ENCODE assay signal across 8 cellular contexts in the genomic region with DNA sequence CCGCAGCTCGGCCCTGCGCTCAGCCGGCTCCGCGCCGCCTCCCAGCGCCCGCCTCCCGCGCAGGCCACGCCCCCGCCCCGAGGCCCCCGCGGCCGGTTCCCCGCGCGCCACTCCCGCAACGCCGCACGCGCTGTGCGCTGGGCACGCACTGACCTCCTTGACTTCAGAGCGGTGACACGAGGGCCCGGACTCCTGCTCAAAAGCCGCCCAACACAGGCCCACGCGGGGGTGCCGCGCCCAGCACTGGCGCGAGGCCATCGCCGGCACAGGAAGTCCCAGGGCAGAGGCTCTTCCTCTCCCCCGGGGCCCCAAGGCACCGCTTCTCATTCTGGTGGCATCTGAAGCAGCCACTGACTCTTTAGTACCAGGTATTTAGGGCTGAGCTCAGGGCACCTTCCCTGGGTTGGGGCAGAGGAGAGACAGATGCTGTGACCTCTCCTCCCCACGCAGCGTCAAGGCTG.
DNase-seq lines count a peak whose midpoint lies in the region; ATAC-seq and TF ChIP-seq lines count a peak whose summit lies in the region.

No MANE protein-coding gene starts in this region.

- no peaks in the 10 kb centered on the region for H3K9me3 ChIP-seq in RWPE2 (ENCODE audit: severe bottlenecking)

- H3K4me3 ChIP-seq in RWPE2 (ENCODE audit: severe bottlenecking): peak overlapping the region; percentile 57

- no peaks in the 10 kb centered on the region for H3K27me3 ChIP-seq in RWPE2 (ENCODE audit: insufficient read depth, poor library complexity, severe bottlenecking)

- peaks cover 22% of the 10 kb centered on the region for H3K4me1 ChIP-seq in RWPE2 (ENCODE audit: insufficient read depth, poor library complexity, severe bottlenecking)

- H3K36me3 ChIP-seq in RWPE2 (ENCODE audit: low read depth): peaks cover 1% of the 10 kb centered on the region; the same call in 1 of the 2 replicates

- ATAC-seq in GM18868 (IDR thresholded peaks at IDR 0.05; ENCODE audit: unreplicated experiment): peak; percentile 47
- peak; percentile 34 for ATAC-seq in HG03196 (IDR thresholded peaks at IDR 0.05; ENCODE audit: unreplicated experiment)
- no peak; the same call in 2 of the 3 replicates for ATAC-seq in RWPE2 (ENCODE audit: low read depth)

- intact Hi-C loops in head of caudate nucleus (cut with DNase I): loop anchor here (1.0 kb wide), 1 partner anchor 33 kb away; no protein-coding TSS in a partner anchor

- peak overlapping the region; percentile 98 for H3K27ac ChIP-seq in RWPE2 (ENCODE audit: poor library complexity, severe bottlenecking)

- TF ChIP-seq CTCF in RWPE2 (IDR thresholded peaks at IDR 0.05; ENCODE audit: poor library complexity, severe bottlenecking): no peak

- in situ Hi-C loops in ACHN (cut with HindIII; ENCODE audit: low pct_ligation_motif_present, low pct_unique_long_range_greater_than_20kb, low sequenced_read_pairs): no loop called here

- peak; percentile 36 for DNase-seq in ACHN
- DNase-seq in RWPE2 (ENCODE audit: low spot score): peak; percentile 66
- DNase-seq in activated naive CD4-positive, alpha-beta T cell treated with anti-CD3 and anti-CD28 coated beads, Interleukin-2, amount 50 U/mL, for 16 hours: peak; percentile 74
- DNase-seq in head of caudate nucleus: peak in 38 of 42 donors; percentile 42 to 83 (median 67)
- peak; percentile 63 for DNase-seq in pons (ENCODE audit: low spot score)
- DNase-seq in HPDE6-E6E7 (ENCODE audit: extremely low spot score): no peak
